Comparison of ENCODE assay signal across 1 cellular context in the genomic region with DNA sequence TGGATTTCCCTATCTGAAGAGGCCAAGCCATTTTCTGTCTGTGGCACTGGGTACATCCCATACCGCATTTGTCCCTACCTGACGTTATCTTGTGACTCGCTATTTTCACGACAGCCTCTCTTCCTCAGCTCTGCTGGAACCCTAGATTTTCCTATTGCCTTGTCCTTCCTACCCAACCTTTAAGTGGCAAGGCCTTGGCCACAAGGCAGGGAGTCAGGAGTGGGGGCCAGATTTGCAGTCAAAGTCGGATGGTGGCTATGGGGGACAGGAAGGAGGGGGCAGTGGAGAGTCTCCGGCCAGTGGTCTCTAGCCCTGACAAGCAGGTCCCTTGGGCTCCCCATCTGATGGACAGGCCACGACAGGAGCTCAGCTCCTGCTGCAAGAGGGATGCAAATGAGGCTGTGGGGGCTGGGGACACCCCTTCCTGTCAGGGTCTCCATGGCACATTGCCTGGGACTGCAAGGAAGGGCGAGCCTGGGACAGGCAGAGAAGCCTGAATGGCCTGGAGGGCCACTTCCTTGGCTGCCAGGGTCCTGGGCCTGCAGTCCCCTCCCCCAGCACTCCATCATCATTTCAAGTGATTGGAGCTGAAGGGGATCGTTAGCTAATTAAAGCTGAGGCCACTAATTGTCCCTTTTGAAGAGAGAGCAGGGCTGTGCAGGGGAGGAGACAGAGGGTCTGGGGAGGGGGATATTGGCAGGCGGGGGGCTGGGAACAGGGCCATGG.
TF ChIP-seq lines count a peak whose summit lies in the region.

No MANE protein-coding gene starts in this region.

TF ChIP-seq in IMR-90, 13 proteins besides CTCF, POLR2A, EP300 and RAD21 (continued from another document):
- no peak for TF ChIP-seq RCOR1 (IDR thresholded peaks at IDR 0.05; ENCODE audit: insufficient replicate concordance, low read length)
- TF ChIP-seq RFX5 (IDR thresholded peaks at IDR 0.05; ENCODE audit: low read depth, low read length), result no peak
- TF ChIP-seq CEBPB (IDR thresholded peaks at IDR 0.05; ENCODE audit: low read depth, low read length), result no peak
TF ChIP-seq in IMR-90: peak in this region for 0.
